ENCODE assay signal across 12 cellular contexts in the genomic region with DNA sequence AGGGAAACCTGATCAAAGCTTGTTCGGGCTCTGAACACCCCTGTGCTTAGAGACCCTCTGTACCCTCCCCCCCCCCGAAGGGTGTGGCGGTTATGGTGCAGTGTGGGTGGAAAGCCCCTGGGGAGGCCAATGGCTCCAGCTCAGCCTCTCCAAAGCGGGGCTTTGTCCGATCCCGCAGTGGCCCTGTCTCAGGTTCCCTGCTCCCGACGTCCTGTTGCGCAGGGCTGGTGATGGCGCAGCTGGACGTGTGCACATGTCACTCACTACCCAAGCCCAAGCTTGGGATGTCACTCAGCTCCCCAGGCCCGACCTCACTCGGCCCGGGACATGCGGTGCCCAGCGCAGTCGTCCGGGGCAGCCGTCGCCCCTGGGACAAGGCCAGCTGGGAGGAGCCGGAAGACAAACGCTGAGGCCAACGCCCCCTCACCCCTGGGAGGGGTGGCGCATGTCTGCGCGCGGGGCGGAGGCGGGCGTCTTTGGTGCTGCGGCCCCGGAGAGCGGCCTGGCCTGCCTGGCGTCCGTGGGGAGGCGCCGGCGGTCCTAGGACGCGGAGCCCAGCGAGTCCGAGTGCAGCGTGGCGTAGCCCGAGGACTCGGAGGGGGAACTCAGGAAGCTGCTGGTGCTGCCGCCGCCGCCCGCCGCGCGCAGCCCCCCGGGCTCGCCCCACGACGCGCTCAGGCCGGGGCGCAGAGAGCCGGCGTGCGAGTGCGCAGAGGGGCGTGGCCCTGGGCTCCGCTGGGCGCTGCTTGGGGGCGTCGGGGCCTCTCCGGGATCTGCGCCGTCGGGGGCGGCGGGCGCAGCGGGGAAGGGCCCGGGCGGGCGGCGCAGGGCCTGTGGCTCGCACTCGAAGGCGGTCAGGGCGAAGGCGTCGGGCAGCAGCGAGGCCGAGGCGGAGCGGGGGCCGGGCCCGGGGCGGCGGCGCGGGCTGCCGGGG. TPM values are rescaled to one million over a fixed set of nuclear protein-coding genes. Genes with fewer than 3 reads are reported as not detected.
A peak's percentile ranks its signal among the peaks of the same experiment; 100 is the strongest.
DNase-seq lines count a peak whose midpoint lies in the region; ATAC-seq, FAIRE-seq and TF ChIP-seq lines count a peak whose summit lies in the region.
"Had no signal": no experiment of that assay in that cellular context is flagged by ENCODE, and none has a peak within 500 bp of the region (broad histone marks: within the 10 kb centered on the region; RNA-seq: fewer than 3 reads in every experiment).

No MANE protein-coding gene starts in this region.

- H3K4me1 ChIP-seq in GM12878 (ENCODE audit: control insufficient read depth, insufficient read depth, low read length) (peaks cover 5% of the 10 kb centered on the region), keratinocyte (ENCODE audit: control insufficient read depth, extremely low read depth, insufficient read depth, low read length) (peaks cover 9% of the 10 kb centered on the region), thymus (ENCODE audit: control insufficient read depth, insufficient read depth, low read length) (peaks cover 2% of the 10 kb centered on the region)

- BruUV-seq in GM12878 (replicated peaks; lab: Mats Ljungman, UMichigan) = no TSS peak

- dilution Hi-C loops in keratinocyte (cut with MboI; ENCODE audit: extremely low pct_ligation_motif_present, low sequenced_read_pairs) = no loop called here

- H3K4me1 Mint-ChIP-seq in activated T-cell treated with anti-CD3 and anti-CD28 coated beads, Interleukin-2, amount 50 U/mL, for 4 hours (ENCODE audit: low read depth) = peaks cover 11% of the 10 kb centered on the region

- peaks cover 64% of the 10 kb centered on the region for H3K27me3 Mint-ChIP-seq in activated T-cell treated with anti-CD3 and anti-CD28 coated beads, Interleukin-2, amount 50 U/mL, for 4 hours (ENCODE audit: low read depth)

- H2AFZ ChIP-seq in GM12878 (ENCODE audit: control insufficient read depth, low read depth, low read length) (no peak overlapping the region), keratinocyte (ENCODE audit: control insufficient read depth, low read length) (no peak overlapping the region)

- intact Hi-C loops in GM12878 (cut with micrococcal nuclease; ENCODE audit: unreplicated experiment) = no loop called here

- TF ChIP-seq CTCF in GM12878 (IDR thresholded peaks at IDR 0.05 in 2 of 3, conservative IDR thresholded peaks at IDR 0.05 in 1 of 3; ENCODE audit: control insufficient read depth in 2 of 3, extremely low read depth in 1 of 3, insufficient read depth in 1 of 3, low read depth in 3 of 3, low read length in 3 of 3) (no peak), keratinocyte (optimal IDR thresholded peaks at IDR 0.05 in 1 of 3, IDR thresholded peaks at IDR 0.05 in 1 of 3, conservative IDR thresholded peaks at IDR 0.05 in 1 of 3; ENCODE audit: extremely low read depth in 1 of 3, insufficient read depth in 2 of 3, low read length in 3 of 3) (peak in 1 of 3 experiments; percentile 23)

- H3K9me1 ChIP-seq in keratinocyte (ENCODE audit: control insufficient read depth, extremely low read depth, insufficient read depth, low read length) = no peaks in the 10 kb centered on the region

- DNase-seq in NCI-H2196 (lab: John Stamatoyannopoulos, UW; ENCODE audit: unreplicated experiment) (peak; percentile 25), NCI-H2196 treated with DMSO at 0.1 percent for 48 hours (lab: John Stamatoyannopoulos, UW; ENCODE audit: unreplicated experiment) (no peak), GM12878 (ENCODE audit: low read depth, low spot score) (no peak), keratinocyte (ENCODE audit: low read depth, low spot score) (no peak), NCI-H1694 (lab: John Stamatoyannopoulos, UW) (no peak), NCI-H1436 treated with DMSO at 0.1 percent for 48 hours (lab: John Stamatoyannopoulos, UW) (no peak)
- no peak for DNase-seq in activated T-cell treated with anti-CD3 and anti-CD28 coated beads, Interleukin-2, amount 50 U/mL, for 4 hours
- DNase-seq: activated T-cell treated with anti-CD3 and anti-CD28 coated beads, Interleukin-2, amount 50 U/mL, for 24 hours; hippocampal formation had no signal

- H3K9me3 Mint-ChIP-seq in activated T-cell treated with anti-CD3 and anti-CD28 coated beads, Interleukin-2, amount 50 U/mL, for 4 hours = no peaks in the 10 kb centered on the region
- H3K9me3 Mint-ChIP-seq: activated T-cell treated with anti-CD3 and anti-CD28 coated beads, Interleukin-2, amount 50 U/mL, for 24 hours had no signal

- no peaks in the 10 kb centered on the region for H3K36me3 Mint-ChIP-seq in activated T-cell treated with anti-CD3 and anti-CD28 coated beads, Interleukin-2, amount 50 U/mL, for 4 hours (ENCODE audit: insufficient read depth)

- WGBS in GM12878 (ENCODE audit: insufficient coverage, insufficient replicate concordance, low lambda C conversion rate, missing lambda C conversion rate) = 16% methylated on average over 54 of the region's 98 CpGs
- WGBS in thymus = 11% methylated on average over 98 of the region's 98 CpGs

- no peak for TF ChIP-seq POLR2A in GM12878 (IDR thresholded peaks at IDR 0.05; ENCODE audit: low read depth, low read length)

- peak; percentile 6; the same call in 2 of the 3 replicates for ATAC-seq in GM12878
- no peak for ATAC-seq in activated T-cell treated with anti-CD3 and anti-CD28 coated beads, Interleukin-2, amount 50 U/mL, for 4 hours

- SMC1A ChIA-PET in GM12878 (lab: Charles Lee; ENCODE audit: uncharacterized antibody, unreplicated experiment) = interaction anchor here (1.2 to 3.0 kb wide), 4 partner anchors 11 to 152 kb away, joined by 3 to 9 read pairs (median 6); no protein-coding TSS in a partner anchor

- in situ Hi-C loops in GM12878 (cut with MboI) = loop anchor here (5.0 kb wide), 1 partner anchor 98 kb away; no protein-coding TSS in a partner anchor

- RAD21 ChIA-PET in GM12878 (lab: Charles Lee; ENCODE audit: unreplicated experiment) = interaction anchor here (3.2 kb wide), 1 partner anchor 153 kb away, joined by 15 read pairs; no protein-coding TSS in a partner anchor

- H3K9ac ChIP-seq in GM12878 (ENCODE audit: control insufficient read depth, insufficient read depth, low read length) (no peak overlapping the region), keratinocyte (ENCODE audit: control insufficient read depth, extremely low read depth, insufficient read depth, low read length) (no peak overlapping the region)

- no peak overlapping the region for H3K4me2 ChIP-seq in GM12878 (ENCODE audit: control insufficient read depth, insufficient read depth)
- H3K4me2 ChIP-seq in keratinocyte (ENCODE audit: control insufficient read depth, extremely low read depth, insufficient read depth, low read depth, low read length) = peak overlapping the region; percentile 41

- TF ChIP-seq EP300 in GM12878 (IDR thresholded peaks at IDR 0.05; ENCODE audit: borderline replicate concordance in 1 of 2, control insufficient read depth in 1 of 2, low read depth in 2 of 2, low read length in 2 of 2) = no peak

- H3K9me3 ChIP-seq in GM12878 (replicated peaks; ENCODE audit: control insufficient read depth, insufficient read depth, low read length) = no peaks in the 10 kb centered on the region
- no peaks in the 10 kb centered on the region for H3K9me3 ChIP-seq in keratinocyte (ENCODE audit: control insufficient read depth, low read depth, low read length)
- H3K9me3 ChIP-seq in thymus (ENCODE audit: control insufficient read depth) = no peaks in the 10 kb centered on the region

- POLR2A ChIA-PET in GM12878 (lab: Charles Lee) = no interaction called here

- CTCF ChIA-PET in GM12878 (lab: Yijun Ruan, JAX) = interaction anchor here (0.6 to 5.2 kb wide), 8 partner anchors 12 to 158 kb away, joined by 3 to 47 read pairs (median 12); a partner anchor contains a TSS

- TF ChIP-seq RAD21 in GM12878 (IDR thresholded peaks at IDR 0.05; ENCODE audit: insufficient read depth, low read depth, low read length) = no peak

- no peak overlapping the region for H3K4me3 Mint-ChIP-seq in activated T-cell treated with anti-CD3 and anti-CD28 coated beads, Interleukin-2, amount 50 U/mL, for 4 hours
- H3K4me3 Mint-ChIP-seq: activated T-cell treated with anti-CD3 and anti-CD28 coated beads, Interleukin-2, amount 50 U/mL, for 24 hours had no signal

- FAIRE-seq in GM12878 (lab: Jason Lieb, UNC) = no peak
- FAIRE-seq in keratinocyte (lab: Jason Lieb, UNC) = no peak

- H3K36me3 ChIP-seq in GM12878 (ENCODE audit: control insufficient read depth in 2 of 2, insufficient read depth in 2 of 2, low read length in 1 of 2) = no peaks in the 10 kb centered on the region
- peaks cover 3 to 6% of the 10 kb centered on the region in 2 experiments for H3K36me3 ChIP-seq in keratinocyte (ENCODE audit: control insufficient read depth in 2 of 2, extremely low read depth in 1 of 2, insufficient read depth in 2 of 2, low read length in 2 of 2)
- H3K36me3 ChIP-seq in thymus (ENCODE audit: control insufficient read depth, insufficient read depth) = no peaks in the 10 kb centered on the region

- H3K27me3 ChIP-seq in GM12878 (replicated peaks in 1 of 2; ENCODE audit: control insufficient read depth in 2 of 2, insufficient read depth in 2 of 2, low read length in 1 of 2) (peaks cover 2 to 14% of the 10 kb centered on the region in 2 experiments; a peak in 3 of 4 replicates), keratinocyte (ENCODE audit: control insufficient read depth, extremely low read depth, insufficient read depth, low read length) (peaks cover 24% of the 10 kb centered on the region), thymus (ENCODE audit: control insufficient read depth, insufficient read depth) (peaks cover 72% of the 10 kb centered on the region)

- H3K4me3 ChIP-seq in GM12878 = no peak overlapping the region
- no peak overlapping the region for H3K4me3 ChIP-seq in keratinocyte (ENCODE audit: control insufficient read depth in 2 of 3, extremely low read depth in 1 of 3, insufficient read depth in 2 of 3, low read depth in 1 of 3, low read length in 3 of 3)
- peak overlapping the region; percentile 18 for H3K4me3 ChIP-seq in thymus (ENCODE audit: low read length)

- H4K20me1 ChIP-seq in GM12878 (ENCODE audit: control insufficient read depth, insufficient read depth) (no peaks in the 10 kb centered on the region), keratinocyte (ENCODE audit: control insufficient read depth, extremely low read depth, insufficient read depth, low read length) (peaks cover 6% of the 10 kb centered on the region)

- H3K79me2 ChIP-seq in GM12878 (ENCODE audit: control insufficient read depth, insufficient read depth, low read length) = no peaks in the 10 kb centered on the region
- no peaks in the 10 kb centered on the region for H3K79me2 ChIP-seq in keratinocyte (ENCODE audit: control insufficient read depth, insufficient read depth, low read length)

- no peak overlapping the region for H3K27ac ChIP-seq in GM12878 (ENCODE audit: control insufficient read depth, insufficient read depth)
- no peak overlapping the region for H3K27ac ChIP-seq in keratinocyte (ENCODE audit: control insufficient read depth, insufficient read depth, low read length)
- H3K27ac ChIP-seq in thymus (ENCODE audit: low read depth) = peak overlapping the region; percentile 5

RNA-seq across cellular contexts. Expression of a gene that starts 5.1 kb away (rescaled TPM):
- not detected in 2 replicates for total RNA-seq in GM12878 (2013; cell fraction: nucleolus; rRNA removed)
- total RNA-seq in GM12878 (2014; rRNA removed) (not detected in 2 replicates), GM12878 (2014; rRNA removed; fragmentation: Illumina TruSeq; extraction: Trizol) (not detected in 2 replicates), GM12878 (2021) (not detected in 2 replicates)
- polyA plus RNA-seq in GM12878 (2011; ENCODE audit: low read depth) = not detected
- polyA plus RNA-seq in GM12878 (2011; rRNA removed) (not detected in 2 replicates), GM12878 (2014; fragmentation: Illumina TruSeq; extraction: Trizol) (not detected in 2 replicates), GM12878 (2014; fragmentation: Nextera tagmentation; extraction: Ambion mirVana) (not detected), GM12878 (2014; rRNA removed) (not detected in 2 replicates), GM12878 (2016; fragmentation: Nextera tagmentation; extraction: Ambion mirVana) (not detected), keratinocyte (not detected in 3 replicates), thymus (not detected)
- not detected in 2 replicates for polyA plus RNA-seq in GM12878 (2011; cell fraction: cytosol; rRNA removed)
- polyA plus RNA-seq in GM12878 (2011; cell fraction: nucleus; rRNA removed) = not detected in 2 replicates
- not detected in 2 replicates for polyA plus RNA-seq in GM12878 (2012)
- not detected in 2 replicates for polyA minus RNA-seq in GM12878 (2011; rRNA and poly(A)+ RNA removed)
- polyA minus RNA-seq in GM12878 (2011; cell fraction: cytosol; rRNA and poly(A)+ RNA removed) = not detected in 2 replicates
- not detected in 2 replicates for polyA minus RNA-seq in GM12878 (2011; cell fraction: nucleus; rRNA and poly(A)+ RNA removed)
- not detected for polyA plus RNA-seq in keratinocyte (2011; ENCODE audit: low read depth)
- polyA plus RNA-seq in keratinocyte (2011; cell fraction: cytosol; rRNA removed) = not detected in 2 replicates
- not detected in 2 replicates for polyA plus RNA-seq in keratinocyte (2011; cell fraction: nucleus; rRNA removed)
- polyA plus RNA-seq in keratinocyte (2012; ENCODE audit: low replicate concordance) = not detected in 2 replicates
- polyA minus RNA-seq in keratinocyte = not detected in 3 replicates
- polyA minus RNA-seq in keratinocyte (2011; cell fraction: cytosol; rRNA and poly(A)+ RNA removed) = not detected
- not detected in 2 replicates for polyA minus RNA-seq in keratinocyte (2011; cell fraction: nucleus; rRNA and poly(A)+ RNA removed)
- total RNA-seq in activated T-cell treated with anti-CD3 and anti-CD28 coated beads, Interleukin-2, amount 50 U/mL, for 4 hours = not detected
- total RNA-seq: A673, cerebellum had no signal

RNA-seq across cellular contexts. Expression of a gene that starts 11.8 kb away (rescaled TPM):
- 16.3 and 18.1 TPM in 2 replicates for total RNA-seq in GM12878 (2013; cell fraction: nucleolus; rRNA removed)
- total RNA-seq in GM12878 (2014; rRNA removed) (1.1 and 1.6 TPM in 2 replicates), GM12878 (2014; rRNA removed; fragmentation: Illumina TruSeq; extraction: Trizol) (0.45 and 0.74 TPM in 2 replicates), GM12878 (2021) (2.2 and 2.4 TPM in 2 replicates)
- polyA plus RNA-seq in GM12878 (2011; ENCODE audit: low read depth) = 0.71 TPM
- polyA plus RNA-seq in GM12878 (2011; rRNA removed) (0.33 and 0.92 TPM in 2 replicates), GM12878 (2014; fragmentation: Illumina TruSeq; extraction: Trizol) (0.29 and 0.63 TPM in 2 replicates), GM12878 (2014; fragmentation: Nextera tagmentation; extraction: Ambion mirVana) (under 1 TPM; 0.05 to 0.11 TPM), GM12878 (2014; rRNA removed) (1.3 and 1.5 TPM in 2 replicates), GM12878 (2016; fragmentation: Nextera tagmentation; extraction: Ambion mirVana) (under 1 TPM; 0.04 to 0.05 TPM), keratinocyte (7.2 to 14.2 TPM (median 11.0 TPM) in 3 replicates), thymus (5.6 TPM)
- 1.7 and 2.6 TPM in 2 replicates for polyA plus RNA-seq in GM12878 (2011; cell fraction: cytosol; rRNA removed)
- 3.9 and 4.2 TPM in 2 replicates for polyA plus RNA-seq in GM12878 (2011; cell fraction: nucleus; rRNA removed)
- polyA plus RNA-seq in GM12878 (2012) = 2.1 and 2.9 TPM in 2 replicates
- 1.7 and 3.0 TPM in 2 replicates for polyA minus RNA-seq in GM12878 (2011; rRNA and poly(A)+ RNA removed)
- 1.1 TPM in 2 replicates for polyA minus RNA-seq in GM12878 (2011; cell fraction: cytosol; rRNA and poly(A)+ RNA removed)
- polyA minus RNA-seq in GM12878 (2011; cell fraction: nucleus; rRNA and poly(A)+ RNA removed) = 1.7 and 2.1 TPM in 2 replicates
- 1.6 TPM for polyA plus RNA-seq in keratinocyte (2011; ENCODE audit: low read depth)
- polyA plus RNA-seq in keratinocyte (2011; cell fraction: cytosol; rRNA removed) = 6.3 and 12.9 TPM in 2 replicates
- polyA plus RNA-seq in keratinocyte (2011; cell fraction: nucleus; rRNA removed) = 19.4 and 28.3 TPM in 2 replicates
- polyA plus RNA-seq in keratinocyte (2012; ENCODE audit: low replicate concordance) = 10.2 and 14.6 TPM in 2 replicates
- 12.7 to 36.7 TPM (median 22.7 TPM) in 3 replicates for polyA minus RNA-seq in keratinocyte
- 28.4 TPM for polyA minus RNA-seq in keratinocyte (2011; cell fraction: cytosol; rRNA and poly(A)+ RNA removed)
- polyA minus RNA-seq in keratinocyte (2011; cell fraction: nucleus; rRNA and poly(A)+ RNA removed) = 13.3 and 15.6 TPM in 2 replicates
- total RNA-seq in activated T-cell treated with anti-CD3 and anti-CD28 coated beads, Interleukin-2, amount 50 U/mL, for 4 hours = under 1 TPM; 0.50 to 0.52 (median 0.51) TPM

RNA-seq across cellular contexts. Expression of a gene that starts 13.3 kb away (rescaled TPM):
- 11.9 and 13.4 TPM in 2 replicates for total RNA-seq in GM12878 (2013; cell fraction: nucleolus; rRNA removed)
- 50.8 and 52.2 TPM in 2 replicates for total RNA-seq in GM12878 (2014; rRNA removed)
- total RNA-seq in GM12878 (2014; rRNA removed; fragmentation: Illumina TruSeq; extraction: Trizol) = 33.9 and 37.4 TPM in 2 replicates
- total RNA-seq in GM12878 (2021) = 48.3 and 50.4 TPM in 2 replicates
- polyA plus RNA-seq in GM12878 (2011; ENCODE audit: low read depth) = 23.4 TPM
- polyA plus RNA-seq in GM12878 (2011; rRNA removed) = 31.1 and 31.7 TPM in 2 replicates
- 28.3 and 31.8 TPM in 2 replicates for polyA plus RNA-seq in GM12878 (2011; cell fraction: cytosol; rRNA removed)
- 12.1 and 15.0 TPM in 2 replicates for polyA plus RNA-seq in GM12878 (2011; cell fraction: nucleus; rRNA removed)
- 16.8 and 18.8 TPM in 2 replicates for polyA plus RNA-seq in GM12878 (2012)
- 31.2 and 39.4 TPM in 2 replicates for polyA plus RNA-seq in GM12878 (2014; fragmentation: Illumina TruSeq; extraction: Trizol)
- polyA plus RNA-seq in GM12878 (2014; fragmentation: Nextera tagmentation; extraction: Ambion mirVana) = 1 to 10 TPM; 3.8 to 5.5 TPM
- 43.2 and 45.4 TPM in 2 replicates for polyA plus RNA-seq in GM12878 (2014; rRNA removed)
- polyA plus RNA-seq in GM12878 (2016; fragmentation: Nextera tagmentation; extraction: Ambion mirVana) = 10 to 100 TPM; 50.3 to 55.7 TPM
- 30.7 and 36.5 TPM in 2 replicates for polyA minus RNA-seq in GM12878 (2011; rRNA and poly(A)+ RNA removed)
- 13.4 and 17.8 TPM in 2 replicates for polyA minus RNA-seq in GM12878 (2011; cell fraction: cytosol; rRNA and poly(A)+ RNA removed)
- polyA minus RNA-seq in GM12878 (2011; cell fraction: nucleus; rRNA and poly(A)+ RNA removed) = 5.3 and 12.0 TPM in 2 replicates
- 50.3 to 72.5 TPM (median 59.9 TPM) in 3 replicates for polyA plus RNA-seq in keratinocyte
- polyA plus RNA-seq in keratinocyte (2011; ENCODE audit: low read depth) = 18.3 TPM
- polyA plus RNA-seq in keratinocyte (2011; cell fraction: cytosol; rRNA removed) = 45.2 and 50.6 TPM in 2 replicates
- polyA plus RNA-seq in keratinocyte (2011; cell fraction: nucleus; rRNA removed) = 42.9 and 44.7 TPM in 2 replicates
- polyA plus RNA-seq in keratinocyte (2012; ENCODE audit: low replicate concordance) = 33.4 and 51.2 TPM in 2 replicates
- 44.3 to 77.6 TPM (median 65.2 TPM) in 3 replicates for polyA minus RNA-seq in keratinocyte
- 69.3 TPM for polyA minus RNA-seq in keratinocyte (2011; cell fraction: cytosol; rRNA and poly(A)+ RNA removed)
- polyA minus RNA-seq in keratinocyte (2011; cell fraction: nucleus; rRNA and poly(A)+ RNA removed) = 44.2 and 59.4 TPM in 2 replicates
- polyA plus RNA-seq in thymus = 21.3 TPM
- total RNA-seq in activated T-cell treated with anti-CD3 and anti-CD28 coated beads, Interleukin-2, amount 50 U/mL, for 4 hours = 10 to 100 TPM; 54.1 to 64.8 (median 58.3) TPM

RNA-seq across cellular contexts. Expression of a gene that starts 43.1 kb away (rescaled TPM):
- total RNA-seq in GM12878 (2013; cell fraction: nucleolus; rRNA removed) = 499 and 514 TPM in 2 replicates
- total RNA-seq in GM12878 (2014; rRNA removed) = 15.2 and 18.0 TPM in 2 replicates
- 7.8 and 8.9 TPM in 2 replicates for total RNA-seq in GM12878 (2014; rRNA removed; fragmentation: Illumina TruSeq; extraction: Trizol)
- total RNA-seq in GM12878 (2021) = 23.2 and 27.0 TPM in 2 replicates
- 5.4 TPM for polyA plus RNA-seq in GM12878 (2011; ENCODE audit: low read depth)
- 17.2 and 36.4 TPM in 2 replicates for polyA plus RNA-seq in GM12878 (2011; rRNA removed)
- 30.4 and 130 TPM in 2 replicates for polyA plus RNA-seq in GM12878 (2011; cell fraction: cytosol; rRNA removed)
- 329 and 490 TPM in 2 replicates for polyA plus RNA-seq in GM12878 (2011; cell fraction: nucleus; rRNA removed)
- polyA plus RNA-seq in GM12878 (2012) = 11.5 and 15.2 TPM in 2 replicates
- polyA plus RNA-seq in GM12878 (2014; fragmentation: Illumina TruSeq; extraction: Trizol) = 9.4 and 13.3 TPM in 2 replicates
- 1 to 10 TPM; 1.7 to 3.6 TPM for polyA plus RNA-seq in GM12878 (2014; fragmentation: Nextera tagmentation; extraction: Ambion mirVana)
- polyA plus RNA-seq in GM12878 (2014; rRNA removed) = 33.4 and 43.5 TPM in 2 replicates
- polyA plus RNA-seq in GM12878 (2016; fragmentation: Nextera tagmentation; extraction: Ambion mirVana) = 10 to 100 TPM in 1 of 2 experiments, 1 to 10 TPM in 1; 8.6 to 12.8 TPM
- polyA minus RNA-seq in GM12878 (2011; rRNA and poly(A)+ RNA removed) = 28.8 and 34.0 TPM in 2 replicates
- 8.2 and 12.4 TPM in 2 replicates for polyA minus RNA-seq in GM12878 (2011; cell fraction: cytosol; rRNA and poly(A)+ RNA removed)
- 78.3 and 123 TPM in 2 replicates for polyA minus RNA-seq in GM12878 (2011; cell fraction: nucleus; rRNA and poly(A)+ RNA removed)
- 6.1 to 11.0 TPM (median 8.5 TPM) in 3 replicates for polyA plus RNA-seq in keratinocyte
- 2.1 TPM for polyA plus RNA-seq in keratinocyte (2011; ENCODE audit: low read depth)
- polyA plus RNA-seq in keratinocyte (2011; cell fraction: cytosol; rRNA removed) = 1.8 and 2.8 TPM in 2 replicates
- polyA plus RNA-seq in keratinocyte (2011; cell fraction: nucleus; rRNA removed) = 68.3 and 74.8 TPM in 2 replicates
- polyA plus RNA-seq in keratinocyte (2012; ENCODE audit: low replicate concordance) = 1.1 and 4.5 TPM in 2 replicates
- 5.5 to 9.6 TPM (median 6.7 TPM) in 3 replicates for polyA minus RNA-seq in keratinocyte
- 5.4 TPM for polyA minus RNA-seq in keratinocyte (2011; cell fraction: cytosol; rRNA and poly(A)+ RNA removed)
- polyA minus RNA-seq in keratinocyte (2011; cell fraction: nucleus; rRNA and poly(A)+ RNA removed) = 12.5 and 14.0 TPM in 2 replicates
- 18.8 TPM for polyA plus RNA-seq in thymus
- total RNA-seq in activated T-cell treated with anti-CD3 and anti-CD28 coated beads, Interleukin-2, amount 50 U/mL, for 4 hours = 10 to 100 TPM in 2 of 3 donors, 1 to 10 TPM in 1; 9.9 to 18.8 (median 12.0) TPM

RNA-seq across cellular contexts. Expression of a gene that starts 49.7 kb away (rescaled TPM):
- 78.4 and 86.2 TPM in 2 replicates for total RNA-seq in GM12878 (2013; cell fraction: nucleolus; rRNA removed)
- total RNA-seq in GM12878 (2014; rRNA removed) (191 and 240 TPM in 2 replicates), GM12878 (2014; rRNA removed; fragmentation: Illumina TruSeq; extraction: Trizol) (435 and 466 TPM in 2 replicates), GM12878 (2021) (437 and 439 TPM in 2 replicates)
- polyA plus RNA-seq in GM12878 (2011; ENCODE audit: low read depth) = 586 TPM
- polyA plus RNA-seq in GM12878 (2011; rRNA removed) (424 and 754 TPM in 2 replicates), GM12878 (2014; fragmentation: Illumina TruSeq; extraction: Trizol) (479 and 560 TPM in 2 replicates), GM12878 (2014; fragmentation: Nextera tagmentation; extraction: Ambion mirVana) (100 to 1,000 TPM; 437 to 560 TPM), GM12878 (2014; rRNA removed) (295 and 340 TPM in 2 replicates), GM12878 (2016; fragmentation: Nextera tagmentation; extraction: Ambion mirVana) (100 to 1,000 TPM; 302 to 303 TPM), keratinocyte (209 to 421 TPM (median 239 TPM) in 3 replicates), thymus (1,043 TPM)
- 89.5 and 93.5 TPM in 2 replicates for polyA plus RNA-seq in GM12878 (2011; cell fraction: cytosol; rRNA removed)
- polyA plus RNA-seq in GM12878 (2011; cell fraction: nucleus; rRNA removed) = 64.1 and 66.3 TPM in 2 replicates
- polyA plus RNA-seq in GM12878 (2012) = 1,465 and 2,074 TPM in 2 replicates
- 51.5 and 55.5 TPM in 2 replicates for polyA minus RNA-seq in GM12878 (2011; rRNA and poly(A)+ RNA removed)
- polyA minus RNA-seq in GM12878 (2011; cell fraction: cytosol; rRNA and poly(A)+ RNA removed) = 40.6 and 55.2 TPM in 2 replicates
- polyA minus RNA-seq in GM12878 (2011; cell fraction: nucleus; rRNA and poly(A)+ RNA removed) = 19.2 and 29.6 TPM in 2 replicates
- 511 TPM for polyA plus RNA-seq in keratinocyte (2011; ENCODE audit: low read depth)
- 250 and 473 TPM in 2 replicates for polyA plus RNA-seq in keratinocyte (2011; cell fraction: cytosol; rRNA removed)
- 68.6 and 124 TPM in 2 replicates for polyA plus RNA-seq in keratinocyte (2011; cell fraction: nucleus; rRNA removed)
- polyA plus RNA-seq in keratinocyte (2012; ENCODE audit: low replicate concordance) = 715 and 1,079 TPM in 2 replicates
- 8.1 to 53.0 TPM (median 29.8 TPM) in 3 replicates for polyA minus RNA-seq in keratinocyte
- polyA minus RNA-seq in keratinocyte (2011; cell fraction: cytosol; rRNA and poly(A)+ RNA removed) = 54.1 TPM
- polyA minus RNA-seq in keratinocyte (2011; cell fraction: nucleus; rRNA and poly(A)+ RNA removed) = 12.8 and 21.7 TPM in 2 replicates
- total RNA-seq in activated T-cell treated with anti-CD3 and anti-CD28 coated beads, Interleukin-2, amount 50 U/mL, for 4 hours = 100 to 1,000 TPM; 395 to 423 (median 403) TPM
